23 cellular contexts compared by ENCODE assay signal in the genomic region with DNA sequence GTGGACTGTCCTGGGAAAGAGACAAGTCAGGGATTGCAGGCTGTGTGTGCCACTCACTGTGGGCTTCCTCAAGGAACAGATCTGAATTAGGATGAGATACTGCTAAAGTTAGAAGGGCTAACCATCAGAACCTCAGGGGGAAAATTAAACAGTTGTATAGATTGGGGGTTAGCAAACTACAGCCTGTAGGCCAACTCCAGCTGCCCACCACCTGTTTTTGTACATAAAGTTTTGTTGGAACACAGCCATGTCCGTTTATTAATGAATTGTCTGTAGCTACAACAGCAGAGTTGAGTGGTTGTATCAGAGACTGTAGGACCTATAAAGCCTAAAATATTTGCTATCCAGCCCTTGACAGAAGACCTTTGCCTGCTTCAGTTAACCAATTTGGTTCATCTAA.
"Had no signal": no experiment of that assay in that cellular context is flagged by ENCODE, and none has a peak within 500 bp of the region (broad histone marks: within the 10 kb centered on the region; RNA-seq: fewer than 3 reads in every experiment).

No MANE protein-coding gene starts in this region.

- ATAC-seq: activated CD8-positive, alpha-beta T cell treated with anti-CD3 and anti-CD28 coated beads, Interleukin-2, amount 10 ng/mL, durations not matched to agents 7 days and 5 days; Panc1 had no signal

- DNase-seq: activated CD4-positive, alpha-beta T cell treated with anti-CD3 and anti-CD28 coated beads, Interleukin-2, amount 10 ng/mL, durations not matched to agents 24 days and 14 days; activated CD4-positive, alpha-beta T cell treated with anti-CD3 and anti-CD28 coated beads, Interleukin-2, amount 50 U/mL, for 4 hours; activated CD8-positive, alpha-beta T cell treated with anti-CD3 and anti-CD28 coated beads, Interleukin-2, amount 10 ng/mL, durations not matched to agents 7 days and 5 days; activated gamma-delta T cell; activated naive CD4-positive, alpha-beta T cell treated with Interleukin-2 at 50 U/mL for 16 hours; activated naive CD8-positive, alpha-beta T cell treated with anti-CD3 and anti-CD28 coated beads, Interleukin-2, amount 10 ng/mL, durations not matched to agents 7 days and 5 days; activated T-cell treated with anti-CD3 and anti-CD28 coated beads, Interleukin-2, amount 50 U/mL, for 24 hours; amygdala; NCI-H1092 treated with DMSO at 0.1 percent for 48 hours; NCI-H1436; NCI-H1694; NCI-H1930; NCI-H2081 treated with DMSO at 0.1 percent for 48 hours; NCI-H345; NCI-H524 treated with DMSO at 0.1 percent for 48 hours; SHP77; SK-N-SH had no signal

- H3K9me3 Mint-ChIP-seq: activated CD4-positive, alpha-beta T cell treated with anti-CD3 and anti-CD28 coated beads, Interleukin-2, amount 10 ng/mL, durations not matched to agents 24 days and 14 days; activated naive CD4-positive, alpha-beta T cell treated with anti-CD3 and anti-CD28 coated beads, Interleukin-2, amount 50 U/mL, for 24 hours; activated naive CD8-positive, alpha-beta T cell treated with anti-CD3 and anti-CD28 coated beads, Interleukin-2, amount 10 ng/mL, durations not matched to agents 7 days and 5 days; activated T-cell treated with anti-CD3 and anti-CD28 coated beads, Interleukin-2, amount 50 U/mL, for 24 hours; activated T-helper 2 cell treated with anti-CD3 and anti-CD28 coated beads, Interferon-gamma antibody, Interleukin-2, Interleukin-4, amounts not matched to agents 10 μg/mL and 5 μg/mL and 100 μg/mL, durations not matched to agents 14 hours and 24 hours and 36 hours; central memory CD8-positive, alpha-beta T cell; T-helper 1 cell treated with Interleukin-12 subunit alpha and Interleukin-12 subunit beta and Interleukin-4 antibody, amounts not matched to agents 30 μg/mL and 1 μg/mL, for 36 hours; T-helper 2 cell treated with Interferon-gamma antibody and Interleukin-4, amounts not matched to agents 5 μg/mL and 100 μg/mL, for 36 hours had no signal

- H3K27ac Mint-ChIP-seq: activated CD4-positive, alpha-beta T cell treated with anti-CD3 and anti-CD28 coated beads, Interleukin-2, amount 10 ng/mL, durations not matched to agents 24 days and 14 days; activated CD8-positive, alpha-beta T cell treated with anti-CD3 and anti-CD28 coated beads, Interleukin-2, amount 10 ng/mL, durations not matched to agents 7 days and 5 days; activated naive CD4-positive, alpha-beta T cell treated with anti-CD3 and anti-CD28 coated beads, Interleukin-2, amount 50 U/mL, for 24 hours; activated naive CD8-positive, alpha-beta T cell treated with anti-CD3 and anti-CD28 coated beads, Interleukin-2, amount 10 ng/mL, durations not matched to agents 7 days and 5 days; activated T-cell treated with anti-CD3 and anti-CD28 coated beads, Interleukin-2, amount 50 U/mL, for 24 hours; activated T-helper 2 cell treated with anti-CD3 and anti-CD28 coated beads, Interferon-gamma antibody, Interleukin-2, Interleukin-4, amounts not matched to agents 10 μg/mL and 5 μg/mL and 100 μg/mL, durations not matched to agents 14 hours and 24 hours and 36 hours; T-helper 1 cell treated with Interleukin-12 subunit alpha and Interleukin-12 subunit beta and Interleukin-4 antibody, amounts not matched to agents 30 μg/mL and 1 μg/mL, for 36 hours; T-helper 2 cell treated with Interferon-gamma antibody and Interleukin-4, amounts not matched to agents 5 μg/mL and 100 μg/mL, for 36 hours had no signal

- H3K36me3 Mint-ChIP-seq: activated naive CD4-positive, alpha-beta T cell treated with anti-CD3 and anti-CD28 coated beads, Interleukin-2, amount 50 U/mL, for 24 hours; activated naive CD8-positive, alpha-beta T cell treated with anti-CD3 and anti-CD28 coated beads, Interleukin-2, amount 10 ng/mL, durations not matched to agents 7 days and 5 days had no signal

- H3K4me1 Mint-ChIP-seq: activated CD4-positive, alpha-beta T cell treated with anti-CD3 and anti-CD28 coated beads, Interleukin-2, amount 10 ng/mL, durations not matched to agents 24 days and 14 days; activated naive CD4-positive, alpha-beta T cell treated with anti-CD3 and anti-CD28 coated beads, Interleukin-2, amount 50 U/mL, for 24 hours; activated naive CD8-positive, alpha-beta T cell treated with anti-CD3 and anti-CD28 coated beads, Interleukin-2, amount 10 ng/mL, durations not matched to agents 7 days and 5 days; central memory CD8-positive, alpha-beta T cell had no signal

- H3K4me3 Mint-ChIP-seq: activated CD4-positive, alpha-beta T cell treated with anti-CD3 and anti-CD28 coated beads, Interleukin-2, amount 10 ng/mL, durations not matched to agents 24 days and 14 days; activated CD8-positive, alpha-beta T cell treated with anti-CD3 and anti-CD28 coated beads, Interleukin-2, amount 10 ng/mL, durations not matched to agents 7 days and 5 days; activated naive CD4-positive, alpha-beta T cell treated with anti-CD3 and anti-CD28 coated beads, Interleukin-2, amount 50 U/mL, for 24 hours; activated naive CD8-positive, alpha-beta T cell treated with anti-CD3 and anti-CD28 coated beads, Interleukin-2, amount 10 ng/mL, durations not matched to agents 7 days and 5 days; activated T-cell treated with anti-CD3 and anti-CD28 coated beads, Interleukin-2, amount 50 U/mL, for 24 hours; central memory CD8-positive, alpha-beta T cell; T-helper 1 cell treated with Interleukin-12 subunit alpha and Interleukin-12 subunit beta and Interleukin-4 antibody, amounts not matched to agents 30 μg/mL and 1 μg/mL, for 36 hours; T-helper 2 cell treated with Interferon-gamma antibody and Interleukin-4, amounts not matched to agents 5 μg/mL and 100 μg/mL, for 36 hours had no signal
